6 cellular contexts compared by ENCODE assay signal in the genomic region with DNA sequence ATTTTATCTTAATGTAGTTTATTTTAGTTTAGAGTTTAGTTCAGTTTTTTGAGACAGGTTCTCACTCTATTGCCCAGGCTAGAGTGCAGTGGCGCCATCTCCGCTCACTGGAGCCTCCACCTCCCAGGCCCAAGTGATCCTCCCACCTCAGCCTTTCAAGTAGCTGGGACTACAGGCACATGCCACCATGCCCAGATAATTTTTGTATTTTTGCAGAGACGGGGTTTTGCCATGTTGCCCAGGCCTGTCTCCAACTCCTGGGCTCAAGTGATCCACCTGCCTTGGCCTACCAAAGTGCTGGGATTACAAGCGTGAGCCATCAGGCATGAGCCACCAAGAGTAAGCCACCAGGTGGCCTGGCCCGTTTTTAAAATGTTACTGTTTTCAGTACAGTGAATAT.
DNase-seq lines count a peak whose midpoint lies in the region; ATAC-seq and TF ChIP-seq lines count a peak whose summit lies in the region.
"Not testable (repeated sequence)": the region's sequence is repeated elsewhere in the genome, so short reads cannot be mapped to it uniquely, and the experiment has no call there.

No MANE protein-coding gene starts in this region.

- not testable (repeated sequence) for H3K79me2 ChIP-seq in H9 (ENCODE audit: insufficient read depth, low read length); PC-3 (ENCODE audit: low read length)

- ATAC-seq in PC-3, result not testable (repeated sequence)

- H3K4ac ChIP-seq in H9 (ENCODE audit: low read depth, low read length), result not testable (repeated sequence)

- peaks cover 7 to 22% of the 10 kb centered on the region in 2 experiments; a peak in 4 of 5 replicates for H3K9me3 Mint-ChIP-seq in H9
- H3K9me3 Mint-ChIP-seq in endodermal cell, result peaks cover 13% of the 10 kb centered on the region

- not testable (repeated sequence) for H3K14ac ChIP-seq in H9 (ENCODE audit: insufficient read depth, low read length)

- not testable (repeated sequence) for H2BK12ac ChIP-seq in H9 (ENCODE audit: insufficient read length, low read depth, low read length)

- intact Hi-C loops in PC-3 (cut with micrococcal nuclease), result not testable (repeated sequence)

- no CpG with 5 or more reads among the region's 5 CpGs for WGBS in H9 (ENCODE audit: extremely low coverage, insufficient read length, low lambda C conversion rate)
- 88 to 92% methylated on average over 1 to 5 of the region's 5 CpGs for WGBS in endodermal cell (ENCODE audit: insufficient coverage in 1 of 2, insufficient read length in 1 of 2), 2 experiments

- H4K5ac ChIP-seq in H9 (ENCODE audit: insufficient read length, low read depth, low read length), result not testable (repeated sequence)

- not testable (repeated sequence) for H3T11ph ChIP-seq in H9 (ENCODE audit: low read length)

- BruUV-seq in PC-3 (replicated peaks; lab: Mats Ljungman, UMichigan), result not testable (repeated sequence)

- not testable (repeated sequence) for H3K27ac ChIP-seq in H9 (ENCODE audit: insufficient read length, low read depth, low read length); PC-3 (ENCODE audit: low read length); endodermal cell (ENCODE audit: low read depth, low read length)

- not testable (repeated sequence) for H3K79me1 ChIP-seq in H9 (ENCODE audit: insufficient read depth, low read depth, low read length, poor library complexity, severe bottlenecking)

- not testable (repeated sequence) for H4K20me1 ChIP-seq in H9 (ENCODE audit: control insufficient read depth, insufficient read depth, insufficient read length); PC-3 (ENCODE audit: low read length)

- not testable (repeated sequence) for H3K4me3 Mint-ChIP-seq in H9, endodermal cell

- CTCF ChIA-PET in PC-3 (lab: Charles Lee), result not testable (repeated sequence)

- not testable (repeated sequence) for H3K18ac ChIP-seq in H9 (ENCODE audit: insufficient read length, low read depth, low read length)

- DNase-seq in DMS 273 (lab: John Stamatoyannopoulos, UW; ENCODE audit: unreplicated experiment) (peak; percentile 45), NAMALWA (ENCODE audit: low spot score) (peak; percentile 4), NCI-H2171 treated with DMSO at 0.1 percent for 48 hours (lab: John Stamatoyannopoulos, UW) (peak; percentile 41), PC-3 (peak; percentile 3)
- not testable (repeated sequence) for DNase-seq in H9, endodermal cell

- POLR2A ChIA-PET in PC-3 (lab: Charles Lee; ENCODE audit: unreplicated experiment), result not testable (repeated sequence)

- H3K9me3 ChIP-seq in H9 (ENCODE audit: control insufficient read depth, low read depth, low read length); PC-3 (ENCODE audit: low read length); endodermal cell (ENCODE audit: control insufficient read depth, low read length): not testable (repeated sequence)

- not testable (repeated sequence) for H2BK5ac ChIP-seq in H9 (ENCODE audit: insufficient read length, low read length)

- H2BK20ac ChIP-seq in H9 (ENCODE audit: low read depth, low read length, poor library complexity, severe bottlenecking), result not testable (repeated sequence)

- H3K36me3 ChIP-seq in PC-3 (ENCODE audit: low read depth, low read length); endodermal cell (ENCODE audit: control insufficient read depth, insufficient read depth, low read length): not testable (repeated sequence)

- H2BK120ac ChIP-seq in H9 (ENCODE audit: low read depth, low read length, poor library complexity, severe bottlenecking), result not testable (repeated sequence)

- not testable (repeated sequence) for H4K8ac ChIP-seq in H9 (replicated peaks; ENCODE audit: insufficient read length, low read depth, low read length)

- not testable (repeated sequence) for H3K9ac ChIP-seq in H9 (ENCODE audit: extremely low read depth, insufficient read length, low read length); PC-3 (ENCODE audit: low read length); endodermal cell (ENCODE audit: extremely low read depth, low read length, poor library complexity, severe bottlenecking)

- H3K27ac Mint-ChIP-seq in H9, endodermal cell: not testable (repeated sequence)

- not testable (repeated sequence) for H3K27me3 Mint-ChIP-seq in H9 (ENCODE audit: low read depth); endodermal cell (ENCODE audit: insufficient read depth)

- not testable (repeated sequence) for H3K36me3 Mint-ChIP-seq in H9 (ENCODE audit: insufficient read depth in 1 of 3, low read depth in 3 of 3); endodermal cell (ENCODE audit: low read depth)

- H3K27me3 ChIP-seq in H9 (ENCODE audit: insufficient read depth, low read length); PC-3 (ENCODE audit: low read length); endodermal cell (ENCODE audit: control insufficient read depth, insufficient read depth, low read length, poor library complexity, severe bottlenecking): not testable (repeated sequence)

- not testable (repeated sequence) for H4K91ac ChIP-seq in H9 (ENCODE audit: insufficient read length, low read depth, low read length)

- TF ChIP-seq CTCF in H9 (conservative IDR thresholded peaks at IDR 0.05) (0 out of 3 replicates have a peak, but pooled peaks have one; percentile 19), PC-3 (conservative IDR thresholded peaks at IDR 0.05; ENCODE audit: low read depth, low read length) (peak; percentile 19; the same call in 1 of the 2 replicates), endodermal cell (conservative IDR thresholded peaks at IDR 0.05) (peak; percentile 49)

- H3K56ac ChIP-seq in H9 (ENCODE audit: insufficient read length, low read depth, low read length), result not testable (repeated sequence)

- not testable (repeated sequence) for H3K23ac ChIP-seq in H9 (ENCODE audit: insufficient read length, low read depth, low read length)

- not testable (repeated sequence) for H3K4me1 Mint-ChIP-seq in H9, endodermal cell

- H3K4me3 ChIP-seq in PC-3 (ENCODE audit: low read length); endodermal cell (ENCODE audit: low read length): not testable (repeated sequence)

- not testable (repeated sequence) for H3K23me2 ChIP-seq in H9 (ENCODE audit: insufficient read length, low read depth, low read length, poor library complexity, severe bottlenecking)

- H3F3A ChIP-seq in PC-3 (ENCODE audit: low read length, unreplicated experiment), result not testable (repeated sequence)

- H3K9me2 ChIP-seq in PC-3 (replicated peaks; ENCODE audit: low read length), result not testable (repeated sequence)

- H3K4me2 ChIP-seq in H9 (ENCODE audit: insufficient read depth, insufficient read length, low read length); PC-3 (ENCODE audit: low read length): not testable (repeated sequence)

- H2AFZ ChIP-seq in H9 (ENCODE audit: low read length); PC-3 (ENCODE audit: low read length): not testable (repeated sequence)

- H2BK15ac ChIP-seq in H9 (ENCODE audit: low read depth, low read length), result not testable (repeated sequence)

- H3K4me1 ChIP-seq in H9 (ENCODE audit: insufficient read depth, low read length); PC-3 (ENCODE audit: insufficient read depth, low read length); endodermal cell (ENCODE audit: control insufficient read depth, insufficient read depth, low read length): not testable (repeated sequence)

- not testable (repeated sequence) for H2AK5ac ChIP-seq in H9 (ENCODE audit: insufficient read length, low read length)
